Comparison of ENCODE assay signal across 8 cellular contexts in the genomic region with DNA sequence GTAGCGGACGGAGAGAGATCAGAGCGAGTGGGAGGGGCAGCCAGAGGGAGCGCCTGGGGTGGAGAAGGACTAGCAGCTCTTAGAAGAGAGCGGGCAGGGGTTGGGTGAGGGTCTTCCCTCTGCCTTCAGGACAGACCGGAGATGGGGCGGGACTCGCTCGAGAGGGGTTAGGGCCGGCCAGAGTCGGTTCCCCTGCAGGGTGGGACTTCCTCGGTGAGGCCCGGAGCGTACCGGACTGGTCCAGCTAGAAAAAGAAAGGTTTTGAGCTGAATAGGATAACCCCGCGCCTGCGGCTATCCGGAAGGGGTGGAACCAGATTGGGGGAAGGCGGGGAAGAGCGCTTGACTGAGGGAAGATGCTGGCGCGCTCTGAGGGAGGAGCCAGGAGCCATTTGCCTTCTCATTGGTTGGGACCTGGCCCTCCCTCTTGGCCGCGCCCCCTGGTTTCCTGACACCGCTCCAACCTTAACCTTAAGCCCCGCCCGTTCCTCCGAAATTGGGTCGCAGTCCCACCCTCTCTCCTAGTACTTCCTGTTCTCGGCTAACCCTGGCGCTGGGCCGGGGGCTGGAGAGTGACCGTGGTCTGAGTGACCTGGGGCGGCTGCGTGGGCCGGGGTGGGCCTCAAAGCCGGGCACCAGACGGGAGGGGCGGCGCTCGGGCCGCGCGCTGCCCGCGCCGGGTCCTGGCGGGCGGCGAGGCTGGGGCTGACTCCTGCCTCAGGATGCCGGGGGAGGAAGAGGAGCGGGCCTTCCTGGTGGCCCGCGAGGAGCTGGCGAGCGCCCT. TPM values are rescaled to one million over a fixed set of nuclear protein-coding genes. Genes with fewer than 3 reads are reported as not detected.
DNase-seq lines count a peak whose midpoint lies in the region; ATAC-seq, FAIRE-seq and TF ChIP-seq lines count a peak whose summit lies in the region.

A gene (plus strand): TSS at position 521 of the 783 bp plus-strand sequence. CDS start 201 bp downstream, at position 722.

- peak within 1 kb of the TSS; percentile 96 to 99 (median 97) for H3K4me3 Mint-ChIP-seq in T-cell

- intact Hi-C loops in heart left ventricle (cut with DNase I): loop anchor here in 2 of 10 donors (1.0 to 5.0 kb wide), 3 partner anchors 14 to 35 kb away; a partner anchor contains a TSS
- intact Hi-C loops in posterior vena cava (cut with DNase I): no loop called here
- intact Hi-C loops in upper lobe of right lung (cut with DNase I): no loop called here

- no peaks in the 10 kb centered on the region for H3K27me3 Mint-ChIP-seq in T-cell

- peaks cover 40% of the 10 kb centered on the region for H3K36me3 Mint-ChIP-seq in T-cell

- H3K27me3 ChIP-seq in heart left ventricle (no peaks in the 10 kb centered on the region), upper lobe of right lung (no peaks in the 10 kb centered on the region)

- peaks cover 64 to 69% (median 66%) of the 10 kb centered on the region in 3 donors for H3K4me1 Mint-ChIP-seq in T-cell

- H3K9me3 Mint-ChIP-seq in T-cell: no peaks in the 10 kb centered on the region

- DNase-seq in GM12891 (ENCODE audit: insufficient read length, low spot score): peak; percentile 95
- peak; percentile 93 for DNase-seq in NCI-H1436 treated with DMSO at 0.1 percent for 48 hours (lab: John Stamatoyannopoulos, UW)
- peak; percentile 90 to 99 (median 97) for DNase-seq in T-cell
- peak; percentile 98 to 99 (median 99) for DNase-seq in heart left ventricle
- peak; percentile 99 for DNase-seq in posterior vena cava (ENCODE audit: low spot score)
- DNase-seq in upper lobe of right lung: peak; percentile 98

- H3K36me3 ChIP-seq in heart left ventricle (peaks cover 0 to 63% (median 45%) of the 10 kb centered on the region in 9 donors), upper lobe of right lung (peaks cover 50% of the 10 kb centered on the region)

- POLR2A ChIA-PET in T-cell (lab: Charles Lee): interaction anchor here (0.6 to 3.0 kb wide), 8 partner anchors 9 to 1616 kb away, joined by 3 to 23 read pairs (median 4); a partner anchor contains a TSS

- CTCF ChIA-PET in T-cell (lab: Charles Lee): interaction anchor here (0.6 to 2.7 kb wide), 11 partner anchors 9 to 95 kb away, joined by 3 to 30 read pairs (median 3); a partner anchor contains a TSS

- 0 to 1% (median 1%) methylated on average over 42 to 57 of the region's 57 CpGs for WGBS in adipose tissue, 3 donors
- WGBS in heart left ventricle, 4 donors: 0 to 1% (median 0%) methylated on average over 49 to 57 of the region's 57 CpGs

- H3K4me1 ChIP-seq in heart left ventricle: peaks cover 6 to 51% (median 25%) of the 10 kb centered on the region in 12 donors
- H3K4me1 ChIP-seq in upper lobe of right lung: peaks cover 23% of the 10 kb centered on the region

- H3K4me3 ChIP-seq in heart left ventricle (peak within 1 kb of the TSS; percentile 57 to 94 (median 84)), upper lobe of right lung (peak within 1 kb of the TSS; percentile 76)

- H3K9me3 ChIP-seq in heart left ventricle (no peaks in the 10 kb centered on the region), upper lobe of right lung (no peaks in the 10 kb centered on the region)

- H3K27ac ChIP-seq in adipose tissue (ENCODE audit: low read depth, low read length): peak within 1 kb of the TSS; percentile 51
- H3K27ac ChIP-seq in heart left ventricle: peak within 1 kb of the TSS; percentile 49 to 97 (median 94)
- peak within 1 kb of the TSS; percentile 87 for H3K27ac ChIP-seq in upper lobe of right lung

- no peak for TF ChIP-seq CTCF in heart left ventricle (IDR thresholded peaks at IDR 0.05)
- no peak for TF ChIP-seq CTCF in upper lobe of right lung (IDR thresholded peaks at IDR 0.05)

- peak; percentile 98 for FAIRE-seq in GM12891 (lab: Jason Lieb, UNC)

- peak within 1 kb of the TSS; percentile 95 to 99 for H3K27ac Mint-ChIP-seq in T-cell

- TF ChIP-seq POLR2A in GM12891 (IDR thresholded peaks at IDR 0.05; ENCODE audit: low read depth, low read length) (no peak), heart left ventricle (IDR thresholded peaks at IDR 0.05) (peak in 1 of 2 donors; percentile 56)

- ATAC-seq in HG02840 (IDR thresholded peaks at IDR 0.05; ENCODE audit: low FRiP score, unreplicated experiment) (peak; percentile 83), T-cell (replicated peaks in 1 of 4) (peak; percentile 89 to 93 (median 90)), heart left ventricle (peak; percentile 93 to 97 (median 95)), upper lobe of right lung (peak; percentile 94)

TF ChIP-seq in GM12891, 5 proteins besides CTCF, POLR2A, EP300 and RAD21:
- no peak for TF ChIP-seq PAX5 (IDR thresholded peaks at IDR 0.05; ENCODE audit: insufficient read depth, low read length, severe bottlenecking)
- TF ChIP-seq POLR2AphosphoS5 (IDR thresholded peaks at IDR 0.05; ENCODE audit: low read depth, low read length): peak; percentile 30; the same call in 1 of the 2 replicates

RNA-seq across cellular contexts. Expression of the gene that starts here (rescaled TPM):
- 58.3 TPM for polyA plus RNA-seq in GM12891 (2012; ENCODE audit: low read depth, missing spikeins)
- total RNA-seq in T-cell (100 to 1,000 TPM in 3 of 5 donors, 10 to 100 TPM in 2; 67.7 to 131 (median 100) TPM), heart left ventricle (10 to 100 TPM; 31.6 to 54.2 (median 36.6) TPM), posterior vena cava (10 to 100 TPM; 34.9 to 53.7 TPM), upper lobe of right lung (52.3 TPM)
- polyA plus RNA-seq in adipose tissue (10 to 100 TPM; 36.9 to 49.6 (median 39.3) TPM), heart left ventricle (10 to 100 TPM; 36.4 to 38.3 TPM)

Comparison
In these comparisons a context has a peak if more than half of its experiments do, and no peak if none do; other contexts are left out.
1. Peak in every context shown above with its lines: DNase-seq, ATAC-seq, H3K4me3 ChIP-seq and H3K27ac ChIP-seq.